Comparison of ENCODE assay signal across 11 cellular contexts in the genomic region with DNA sequence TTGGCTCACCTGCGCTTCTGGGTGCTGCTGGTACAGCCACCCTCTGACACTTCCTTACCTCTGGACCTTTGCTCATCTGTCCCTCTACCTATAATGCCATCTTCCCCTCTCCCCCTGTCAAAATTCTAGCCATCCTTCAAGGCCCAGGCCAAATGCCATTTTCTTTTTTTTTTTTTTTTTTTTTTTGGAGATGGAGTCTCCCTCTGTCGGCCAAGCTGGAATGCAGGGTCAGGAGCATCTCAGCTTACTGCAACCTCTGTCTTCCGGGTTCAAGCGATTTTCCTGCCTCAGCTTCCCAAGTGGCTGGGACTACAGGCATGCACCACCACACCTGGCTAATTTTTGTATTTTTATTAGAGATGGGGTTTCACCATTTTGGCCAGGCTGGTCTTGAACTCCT. TPM values are rescaled to one million over a fixed set of nuclear protein-coding genes. Genes with fewer than 3 reads are reported as not detected.
"Had no signal": no experiment of that assay in that cellular context is flagged by ENCODE, and none has a peak within 500 bp of the region (broad histone marks: within the 10 kb centered on the region; RNA-seq: fewer than 3 reads in every experiment).

No MANE protein-coding gene starts in this region.

RNA-seq across cellular contexts. Expression of gene TMEM213, which starts 0.7 kb away (rescaled TPM):
- total RNA-seq: activated CD4-positive, alpha-beta T cell treated with anti-CD3 and anti-CD28 coated beads for 36 hours; activated CD4-positive, alpha-beta T cell treated with anti-CD3 and anti-CD28 coated beads, Interleukin-2, amount 10 ng/mL, durations not matched to agents 24 days and 14 days; activated naive CD8-positive, alpha-beta T cell treated with anti-CD3 and anti-CD28 coated beads, Interleukin-2, amount 10 ng/mL, durations not matched to agents 7 days and 5 days; ascending aorta; cardiac muscle cell; colonic mucosa; dermis microvascular lymphatic vessel endothelial cell; esophagus muscularis mucosa; foreskin keratinocyte; gastrocnemius medialis; T-helper 17 cell had no signal
- polyA plus RNA-seq: cardiac muscle cell, foreskin keratinocyte had no signal

RNA-seq across cellular contexts. Expression of gene ATP6V0A4, which starts 0.9 kb away (rescaled TPM):
- total RNA-seq: activated CD4-positive, alpha-beta T cell treated with anti-CD3 and anti-CD28 coated beads, Interleukin-2, amount 10 ng/mL, durations not matched to agents 24 days and 14 days; activated naive CD8-positive, alpha-beta T cell treated with anti-CD3 and anti-CD28 coated beads, Interleukin-2, amount 10 ng/mL, durations not matched to agents 7 days and 5 days; ascending aorta; cardiac muscle cell; colonic mucosa; esophagus muscularis mucosa; gastrocnemius medialis; T-helper 17 cell had no signal
- polyA plus RNA-seq: cardiac muscle cell had no signal
